ENCODE assay signal across 2 cellular contexts in the genomic region with DNA sequence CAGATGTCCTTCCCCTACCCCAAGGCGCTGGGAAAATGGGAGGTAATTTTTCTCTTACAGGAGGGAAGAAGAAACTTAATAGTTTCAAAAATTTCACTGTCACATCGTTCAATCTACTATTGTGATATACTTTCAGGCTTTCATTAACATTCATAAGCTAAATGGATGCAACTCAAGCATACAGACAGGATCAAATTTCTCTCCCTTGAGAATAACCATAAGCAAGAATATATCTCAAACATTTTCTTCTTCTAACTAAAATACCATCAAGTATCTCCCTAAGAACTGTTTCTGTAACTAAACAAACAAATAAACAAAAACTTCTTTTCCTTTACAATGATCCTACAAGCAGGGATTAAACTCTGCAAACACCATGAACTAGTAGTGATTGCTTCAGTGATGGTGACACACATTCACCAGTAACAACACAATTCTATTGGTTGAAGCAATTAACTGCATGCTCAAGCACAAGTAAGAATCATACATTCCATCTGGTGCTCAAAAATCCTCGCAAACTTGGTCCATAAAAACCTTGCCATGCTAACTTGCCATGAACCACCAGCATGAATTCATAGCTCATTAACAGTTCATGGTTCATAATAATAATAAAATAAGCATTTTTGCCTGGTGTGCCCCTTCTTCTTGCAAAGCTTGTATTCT.
TF ChIP-seq lines count a peak whose summit lies in the region.

No MANE protein-coding gene starts in this region.

TF ChIP-seq in IMR-90, 13 proteins besides CTCF, POLR2A, EP300 and RAD21:
- TF ChIP-seq SMC3 (IDR thresholded peaks at IDR 0.05; ENCODE audit: low read depth, low read length) = no peak
- no peak for TF ChIP-seq CEBPB (IDR thresholded peaks at IDR 0.05; ENCODE audit: low read depth, low read length)
- TF ChIP-seq RCOR1 (IDR thresholded peaks at IDR 0.05; ENCODE audit: insufficient replicate concordance, low read length) = no peak
- TF ChIP-seq, protein P1, sequence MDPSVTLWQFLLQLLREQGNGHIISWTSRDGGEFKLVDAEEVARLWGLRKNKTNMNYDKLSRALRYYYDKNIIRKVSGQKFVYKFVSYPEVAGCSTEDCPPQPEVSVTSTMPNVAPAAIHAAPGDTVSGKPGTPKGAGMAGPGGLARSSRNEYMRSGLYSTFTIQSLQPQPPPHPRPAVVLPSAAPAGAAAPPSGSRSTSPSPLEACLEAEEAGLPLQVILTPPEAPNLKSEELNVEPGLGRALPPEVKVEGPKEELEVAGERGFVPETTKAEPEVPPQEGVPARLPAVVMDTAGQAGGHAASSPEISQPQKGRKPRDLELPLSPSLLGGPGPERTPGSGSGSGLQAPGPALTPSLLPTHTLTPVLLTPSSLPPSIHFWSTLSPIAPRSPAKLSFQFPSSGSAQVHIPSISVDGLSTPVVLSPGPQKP (IDR thresholded peaks at IDR 0.05; ENCODE audit: borderline replicate concordance, low read depth, low read length) = no peak
- no peak for TF ChIP-seq BHLHE40 (IDR thresholded peaks at IDR 0.05; ENCODE audit: low read depth, low read length)
- TF ChIP-seq NFE2L2 (IDR thresholded peaks at IDR 0.05; ENCODE audit: low read depth, low read length) = no peak
- no peak for TF ChIP-seq CHD1 (IDR thresholded peaks at IDR 0.05; ENCODE audit: low read depth, low read length)
- TF ChIP-seq, protein P2, sequence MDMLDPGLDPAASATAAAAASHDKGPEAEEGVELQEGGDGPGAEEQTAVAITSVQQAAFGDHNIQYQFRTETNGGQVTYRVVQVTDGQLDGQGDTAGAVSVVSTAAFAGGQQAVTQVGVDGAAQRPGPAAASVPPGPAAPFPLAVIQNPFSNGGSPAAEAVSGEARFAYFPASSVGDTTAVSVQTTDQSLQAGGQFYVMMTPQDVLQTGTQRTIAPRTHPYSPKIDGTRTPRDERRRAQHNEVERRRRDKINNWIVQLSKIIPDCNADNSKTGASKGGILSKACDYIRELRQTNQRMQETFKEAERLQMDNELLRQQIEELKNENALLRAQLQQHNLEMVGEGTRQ (IDR thresholded peaks at IDR 0.05; ENCODE audit: low read depth, low read length) = no peak
- TF ChIP-seq RFX5 (IDR thresholded peaks at IDR 0.05; ENCODE audit: low read depth, low read length) = no peak
- no peak for TF ChIP-seq MAFK (IDR thresholded peaks at IDR 0.05; ENCODE audit: low read depth, low read length)
TF ChIP-seq in IMR-90: peak in this region for 0.

TF ChIP-seq in liver, 16 proteins besides CTCF, POLR2A, EP300 and RAD21:
- TF ChIP-seq, protein P3, sequence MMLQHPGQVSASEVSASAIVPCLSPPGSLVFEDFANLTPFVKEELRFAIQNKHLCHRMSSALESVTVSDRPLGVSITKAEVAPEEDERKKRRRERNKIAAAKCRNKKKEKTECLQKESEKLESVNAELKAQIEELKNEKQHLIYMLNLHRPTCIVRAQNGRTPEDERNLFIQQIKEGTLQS (IDR thresholded peaks at IDR 0.05) = no peak
- TF ChIP-seq, protein P4, sequence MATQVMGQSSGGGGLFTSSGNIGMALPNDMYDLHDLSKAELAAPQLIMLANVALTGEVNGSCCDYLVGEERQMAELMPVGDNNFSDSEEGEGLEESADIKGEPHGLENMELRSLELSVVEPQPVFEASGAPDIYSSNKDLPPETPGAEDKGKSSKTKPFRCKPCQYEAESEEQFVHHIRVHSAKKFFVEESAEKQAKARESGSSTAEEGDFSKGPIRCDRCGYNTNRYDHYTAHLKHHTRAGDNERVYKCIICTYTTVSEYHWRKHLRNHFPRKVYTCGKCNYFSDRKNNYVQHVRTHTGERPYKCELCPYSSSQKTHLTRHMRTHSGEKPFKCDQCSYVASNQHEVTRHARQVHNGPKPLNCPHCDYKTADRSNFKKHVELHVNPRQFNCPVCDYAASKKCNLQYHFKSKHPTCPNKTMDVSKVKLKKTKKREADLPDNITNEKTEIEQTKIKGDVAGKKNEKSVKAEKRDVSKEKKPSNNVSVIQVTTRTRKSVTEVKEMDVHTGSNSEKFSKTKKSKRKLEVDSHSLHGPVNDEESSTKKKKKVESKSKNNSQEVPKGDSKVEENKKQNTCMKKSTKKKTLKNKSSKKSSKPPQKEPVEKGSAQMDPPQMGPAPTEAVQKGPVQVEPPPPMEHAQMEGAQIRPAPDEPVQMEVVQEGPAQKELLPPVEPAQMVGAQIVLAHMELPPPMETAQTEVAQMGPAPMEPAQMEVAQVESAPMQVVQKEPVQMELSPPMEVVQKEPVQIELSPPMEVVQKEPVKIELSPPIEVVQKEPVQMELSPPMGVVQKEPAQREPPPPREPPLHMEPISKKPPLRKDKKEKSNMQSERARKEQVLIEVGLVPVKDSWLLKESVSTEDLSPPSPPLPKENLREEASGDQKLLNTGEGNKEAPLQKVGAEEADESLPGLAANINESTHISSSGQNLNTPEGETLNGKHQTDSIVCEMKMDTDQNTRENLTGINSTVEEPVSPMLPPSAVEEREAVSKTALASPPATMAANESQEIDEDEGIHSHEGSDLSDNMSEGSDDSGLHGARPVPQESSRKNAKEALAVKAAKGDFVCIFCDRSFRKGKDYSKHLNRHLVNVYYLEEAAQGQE (IDR thresholded peaks at IDR 0.05) = no peak
- TF ChIP-seq HNF4A (conservative IDR thresholded peaks at IDR 0.05) = no peak
- TF ChIP-seq SP1 (IDR thresholded peaks at IDR 0.05) = no peak
- TF ChIP-seq, protein P5, sequence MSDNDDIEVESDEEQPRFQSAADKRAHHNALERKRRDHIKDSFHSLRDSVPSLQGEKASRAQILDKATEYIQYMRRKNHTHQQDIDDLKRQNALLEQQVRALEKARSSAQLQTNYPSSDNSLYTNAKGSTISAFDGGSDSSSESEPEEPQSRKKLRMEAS (IDR thresholded peaks at IDR 0.05) = no peak
- TF ChIP-seq HNF4G (IDR thresholded peaks at IDR 0.05) = no peak
- no peak for TF ChIP-seq FOXA1 (IDR thresholded peaks at IDR 0.05)
- TF ChIP-seq NR2F2 (IDR thresholded peaks at IDR 0.05) = no peak
- TF ChIP-seq JUND (IDR thresholded peaks at IDR 0.05) = no peak
- no peak for TF ChIP-seq FOXA2 (IDR thresholded peaks at IDR 0.05)
- TF ChIP-seq, protein P6, sequence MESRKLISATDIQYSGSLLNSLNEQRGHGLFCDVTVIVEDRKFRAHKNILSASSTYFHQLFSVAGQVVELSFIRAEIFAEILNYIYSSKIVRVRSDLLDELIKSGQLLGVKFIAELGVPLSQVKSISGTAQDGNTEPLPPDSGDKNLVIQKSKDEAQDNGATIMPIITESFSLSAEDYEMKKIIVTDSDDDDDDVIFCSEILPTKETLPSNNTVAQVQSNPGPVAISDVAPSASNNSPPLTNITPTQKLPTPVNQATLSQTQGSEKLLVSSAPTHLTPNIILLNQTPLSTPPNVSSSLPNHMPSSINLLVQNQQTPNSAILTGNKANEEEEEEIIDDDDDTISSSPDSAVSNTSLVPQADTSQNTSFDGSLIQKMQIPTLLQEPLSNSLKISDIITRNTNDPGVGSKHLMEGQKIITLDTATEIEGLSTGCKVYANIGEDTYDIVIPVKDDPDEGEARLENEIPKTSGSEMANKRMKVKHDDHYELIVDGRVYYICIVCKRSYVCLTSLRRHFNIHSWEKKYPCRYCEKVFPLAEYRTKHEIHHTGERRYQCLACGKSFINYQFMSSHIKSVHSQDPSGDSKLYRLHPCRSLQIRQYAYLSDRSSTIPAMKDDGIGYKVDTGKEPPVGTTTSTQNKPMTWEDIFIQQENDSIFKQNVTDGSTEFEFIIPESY (IDR thresholded peaks at IDR 0.05) = no peak
- TF ChIP-seq EGR1 (IDR thresholded peaks at IDR 0.05; ENCODE audit: low read depth in 2 of 2) = no peak
- TF ChIP-seq TAF1 (conservative IDR thresholded peaks at IDR 0.05) = no peak
- no peak for TF ChIP-seq RXRA (IDR thresholded peaks at IDR 0.05)
- no peak for TF ChIP-seq YY1 (IDR thresholded peaks at IDR 0.05)
- TF ChIP-seq GABPA (IDR thresholded peaks at IDR 0.05 in 1 of 2, conservative IDR thresholded peaks at IDR 0.05 in 1 of 2) = no peak
TF ChIP-seq in liver: peak in this region for 0.
